ENCODE assay signal across 21 cellular contexts in genomic region chr13:102012299-102013293, GRCh38.
DNase-seq lines count a peak whose midpoint lies in the region; ATAC-seq and TF ChIP-seq lines count a peak whose summit lies in the region.
"Had no signal": no experiment of that assay in that cellular context is flagged by ENCODE, and none has a peak within 500 bp of the region (broad histone marks: within the 10 kb centered on the region; RNA-seq: fewer than 3 reads in every experiment).

No MANE protein-coding gene starts in this region.

- no peak for TF ChIP-seq POLR2A in esophagus squamous epithelium (IDR thresholded peaks at IDR 0.05)

- intact Hi-C loops in ascending aorta (cut with DNase I) (no loop called here), esophagus squamous epithelium (cut with DNase I) (no loop called here)

- no peaks in the 10 kb centered on the region for H3K27me3 ChIP-seq in ascending aorta
- H3K27me3 ChIP-seq in esophagus squamous epithelium: no peaks in the 10 kb centered on the region
- H3K27me3 ChIP-seq in lung (ENCODE audit: control insufficient read depth, insufficient read depth): no peaks in the 10 kb centered on the region
- H3K27me3 ChIP-seq in thoracic aorta (replicated peaks; ENCODE audit: insufficient read depth): no peaks in the 10 kb centered on the region

- H3K9me3 ChIP-seq in ascending aorta (peaks cover 4 to 12% of the 10 kb centered on the region in 2 donors), esophagus squamous epithelium (peaks cover 0 to 10% (median 0%) of the 10 kb centered on the region in 3 donors), lung (ENCODE audit: control insufficient read depth in 2 of 2, insufficient read depth in 1 of 2, low read length in 1 of 2) (peaks cover 0 to 3% of the 10 kb centered on the region in 2 donors), thoracic aorta (peaks cover 11% of the 10 kb centered on the region)

- TF ChIP-seq CTCF in ascending aorta (IDR thresholded peaks at IDR 0.05): no peak
- no peak for TF ChIP-seq CTCF in esophagus squamous epithelium (IDR thresholded peaks at IDR 0.05)
- TF ChIP-seq CTCF in lung (IDR thresholded peaks at IDR 0.05; ENCODE audit: control extremely low read depth, extremely low read depth): no peak
- TF ChIP-seq CTCF in thoracic aorta (IDR thresholded peaks at IDR 0.05): no peak

- H3K4me3 ChIP-seq in ascending aorta (peak overlapping the region in 1 of 2 donors; percentile 32), esophagus squamous epithelium (no peak overlapping the region), lung (no peak overlapping the region), thoracic aorta (peak overlapping the region; percentile 45)
- H3K4me3 ChIP-seq: SK-N-MC had no signal

- peaks cover 9 to 20% of the 10 kb centered on the region in 2 donors for H3K4me1 ChIP-seq in ascending aorta
- no peaks in the 10 kb centered on the region for H3K4me1 ChIP-seq in esophagus squamous epithelium
- no peaks in the 10 kb centered on the region for H3K4me1 ChIP-seq in lung (ENCODE audit: control insufficient read depth in 2 of 2, insufficient read depth in 2 of 2, low read length in 2 of 2)
- H3K4me1 ChIP-seq in thoracic aorta (ENCODE audit: control insufficient read depth in 1 of 2, low read depth in 2 of 2): peaks cover 18 to 41% of the 10 kb centered on the region in 2 donors

- ATAC-seq in lung (ENCODE audit: insufficient read depth, low FRiP score) (peak; percentile 10), thoracic aorta (ENCODE audit: insufficient number of reproducible peaks, low FRiP score, low read depth) (peak; percentile 62), HG02610 (IDR thresholded peaks at IDR 0.05; ENCODE audit: unreplicated experiment) (no peak)
- ATAC-seq: naive thymus-derived CD8-positive, alpha-beta T cell; stimulated activated naive B cell treated with anti-CD40 and anti-IgM and Interleukin-4, amounts not matched to agents 10 μg/mL and 1 μg/mL and 100 μg/mL, for 72 hours had no signal

- H3K27ac ChIP-seq in ascending aorta: peak overlapping the region; percentile 79 to 81
- H3K27ac ChIP-seq in esophagus squamous epithelium: peak overlapping the region in 3 of 4 donors; percentile 20 to 66 (median 59)
- H3K27ac ChIP-seq in lung (ENCODE audit: low read depth in 1 of 2, low read length in 1 of 2): peak overlapping the region in 1 of 2 donors; percentile 94
- H3K27ac ChIP-seq in thoracic aorta: peak overlapping the region; percentile 81 to 88
- H3K27ac ChIP-seq: SK-N-MC had no signal

- H3K36me3 ChIP-seq in ascending aorta (no peaks in the 10 kb centered on the region), esophagus squamous epithelium (no peaks in the 10 kb centered on the region), lung (ENCODE audit: control insufficient read depth in 2 of 2, insufficient read depth in 2 of 2, low read length in 2 of 2) (no peaks in the 10 kb centered on the region), thoracic aorta (no peaks in the 10 kb centered on the region)

- 61 to 65% methylated on average over 7 of the region's 7 CpGs for WGBS in esophagus squamous epithelium, 2 donors
- 58 to 76% methylated on average over 7 of the region's 7 CpGs for WGBS in lung, 2 donors

- no peak for DNase-seq in ascending aorta (ENCODE audit: low spot score in 2 of 2)
- no peak for DNase-seq in esophagus squamous epithelium (lab: John Stamatoyannopoulos, UW)
- no peak for DNase-seq in lung (ENCODE audit: low spot score)
- DNase-seq in thoracic aorta (ENCODE audit: low spot score): peak; percentile 6
- DNase-seq in AG08395 (ENCODE audit: low spot score): no peak
- DNase-seq in NCI-H146 treated with DMSO at 0.1 percent for 48 hours (lab: John Stamatoyannopoulos, UW; ENCODE audit: unreplicated experiment): no peak
- DNase-seq in NCI-H2029 treated with DMSO at 0.1 percent for 48 hours (lab: John Stamatoyannopoulos, UW): no peak
- DNase-seq: activated CD4-positive, alpha-beta T cell treated with anti-CD3 and anti-CD28 coated beads for 1 hour; activated gamma-delta T cell; CD4-positive, alpha-beta T cell; cortex of kidney; naive thymus-derived CD8-positive, alpha-beta T cell; NCI-H2171 treated with DMSO at 0.1 percent for 48 hours; NCI-H526 treated with DMSO at 0.1 percent for 48 hours; RPMI8226; stimulated activated CD4-positive, alpha-beta T cell treated with anti-CD3 and anti-CD28 coated beads, Interleukin-12 subunit alpha, Interleukin-12 subunit beta, amount 100 ng/mL, for 4 hours; stimulated activated CD4-positive, alpha-beta T cell treated with anti-CD3 and anti-CD28 coated beads, Interleukin-4, amount 100 ng/mL, for 24 hours; stimulated activated naive B cell treated with anti-CD40 and anti-IgM and Interleukin-4, amounts not matched to agents 10 μg/mL and 1 μg/mL and 100 μg/mL, for 72 hours; trophoblast cell had no signal
